Comparison of ENCODE assay signal across 2 cellular contexts in the genomic region with DNA sequence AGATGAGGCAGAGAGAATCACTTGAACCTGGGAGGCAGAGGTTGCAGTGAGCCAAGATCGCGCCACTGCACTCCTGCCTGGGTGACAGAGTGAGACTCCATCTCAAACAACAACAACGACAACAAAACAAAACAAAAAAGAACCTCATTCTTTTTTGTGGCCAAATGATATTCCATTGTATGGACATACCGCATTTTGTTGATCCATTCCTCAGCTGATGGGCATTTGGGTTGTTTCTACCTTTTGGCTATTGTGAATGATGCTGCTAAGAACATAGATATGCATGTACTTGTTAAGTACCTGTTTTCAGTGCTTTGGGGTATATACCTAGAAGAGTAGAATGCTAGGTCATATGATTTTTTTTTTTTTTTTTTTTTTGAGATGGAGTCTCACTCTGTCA.
ATAC-seq and TF ChIP-seq lines count a peak whose summit lies in the region.
"Not testable (repeated sequence)": the region's sequence is repeated elsewhere in the genome, so short reads cannot be mapped to it uniquely, and the experiment has no call there.

No MANE protein-coding gene starts in this region.

- not testable (repeated sequence) for TF ChIP-seq CTCF in 22Rv1 (IDR thresholded peaks at IDR 0.05)

- not testable (repeated sequence) for ATAC-seq in SK-N-SH treated with all-trans-retinoic acid at 6 μM for 48 hours

- H3K27ac ChIP-seq in 22Rv1 = peak overlapping the region; percentile 98

TF ChIP-seq in SK-N-SH treated with all-trans-retinoic acid at 6 μM for 48 hours, 23 proteins besides CTCF, POLR2A, EP300 and RAD21:
- peak; percentile 97 for TF ChIP-seq ZNF8 (CRISPR knock-in tag; IDR thresholded peaks at IDR 0.05)
